In the genomic region with DNA sequence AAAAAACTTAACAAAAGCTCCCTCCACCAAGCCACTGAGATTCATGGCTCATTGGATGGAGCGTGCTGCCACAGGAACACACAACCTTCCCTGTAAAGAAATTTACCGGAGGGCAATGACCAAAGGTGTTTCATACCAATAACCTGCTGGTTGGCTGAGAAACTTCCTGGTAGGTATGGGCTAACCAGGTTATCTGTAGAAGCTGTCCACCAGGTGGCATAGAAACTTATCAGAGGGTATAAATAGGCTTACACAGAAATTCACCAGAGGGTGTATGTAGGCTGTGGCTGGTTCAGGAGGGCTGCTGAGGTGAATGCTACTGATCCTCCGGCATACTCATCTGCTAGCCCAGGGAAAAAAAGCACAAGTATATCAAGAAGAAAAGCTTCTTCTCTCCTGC, we compare ENCODE assay signal across 12 cellular contexts. TPM values are rescaled to one million over a fixed set of nuclear protein-coding genes. Genes with fewer than 3 reads are reported as not detected.
DNase-seq lines count a peak whose midpoint lies in the region; ATAC-seq and TF ChIP-seq lines count a peak whose summit lies in the region.
"Had no signal": no experiment of that assay in that cellular context is flagged by ENCODE, and none has a peak within 500 bp of the region (broad histone marks: within the 10 kb centered on the region; RNA-seq: fewer than 3 reads in every experiment).

No MANE protein-coding gene starts in this region.

- DNase-seq in natural killer cell: no peak
- no peak for DNase-seq in natural killer cell treated with Interleukin-12 subunit alpha and Interleukin-12 subunit beta and Interleukin-15 and Interleukin-18, amount 100 ng/mL, for 72 hours (ENCODE audit: low spot score)
- DNase-seq in Panc1 (ENCODE audit: low read depth, low spot score): no peak
- peak; percentile 42 for DNase-seq in iPS-NIHi11 (ENCODE audit: low spot score)
- DNase-seq in CD1c-positive myeloid dendritic cell (ENCODE audit: extremely low spot score): no peak
- DNase-seq in DMS79 treated with DMSO at 0.1 percent for 48 hours (lab: John Stamatoyannopoulos, UW): no peak
- no peak for DNase-seq in amygdala (lab: John Stamatoyannopoulos, UW)
- DNase-seq in osteocyte (ENCODE audit: extremely low spot score, unreplicated experiment): no peak
- DNase-seq: activated effector memory CD4-positive, alpha-beta T cell treated with anti-CD3 and anti-CD28 coated beads, Interleukin-2, amount 50 U/mL, for 16 hours; stimulated activated CD4-positive, alpha-beta T cell treated with anti-CD3 and anti-CD28 coated beads, Interleukin-2, amount 100 ng/mL, for 24 hours; T-helper 9 cell had no signal

- POLR2A ChIA-PET in Panc1 (lab: Charles Lee): no interaction called here

- H3K4me3 Mint-ChIP-seq in natural killer cell (no peak overlapping the region), osteocyte (ENCODE audit: unreplicated experiment) (no peak overlapping the region)
- H3K4me3 Mint-ChIP-seq in natural killer cell treated with Interleukin-12 subunit alpha and Interleukin-12 subunit beta and Interleukin-15 and Interleukin-18, amount 100 ng/mL, for 72 hours: no peak overlapping the region

- no peaks in the 10 kb centered on the region for H3K9me3 ChIP-seq in Panc1 (ENCODE audit: control insufficient read depth, insufficient read depth, low read depth, low read length)

- no peaks in the 10 kb centered on the region for H3K36me3 ChIP-seq in Panc1 (ENCODE audit: control insufficient read depth, insufficient read depth, low read length)

- no peaks in the 10 kb centered on the region for H3K9me3 Mint-ChIP-seq in natural killer cell
- H3K9me3 Mint-ChIP-seq in natural killer cell treated with Interleukin-12 subunit alpha and Interleukin-12 subunit beta and Interleukin-15 and Interleukin-18, amount 100 ng/mL, for 72 hours: no peaks in the 10 kb centered on the region
- H3K9me3 Mint-ChIP-seq in osteocyte (ENCODE audit: unreplicated experiment): peaks cover 5% of the 10 kb centered on the region

- H3K27ac ChIP-seq in Panc1 (ENCODE audit: low read length): no peak overlapping the region
- H3K27ac ChIP-seq: BLaER1 treated with 17β-estradiol and CSF1 and Interleukin-3, amounts not matched to agents 10 nM and 100 nM had no signal

- CTCF ChIA-PET in Panc1 (lab: Charles Lee): no interaction called here

- H3K4me1 Mint-ChIP-seq in natural killer cell (no peaks in the 10 kb centered on the region), osteocyte (ENCODE audit: unreplicated experiment) (no peaks in the 10 kb centered on the region)
- H3K4me1 Mint-ChIP-seq in natural killer cell treated with Interleukin-12 subunit alpha and Interleukin-12 subunit beta and Interleukin-15 and Interleukin-18, amount 100 ng/mL, for 72 hours (ENCODE audit: low read depth in 2 of 2): peaks cover 0 to 7% of the 10 kb centered on the region in 2 donors

- in situ Hi-C loops in Panc1 (cut with HindIII; ENCODE audit: low pct_unique_long_range_greater_than_20kb, low sequenced_read_pairs): no loop called here

- no peaks in the 10 kb centered on the region for H3K4me1 ChIP-seq in Panc1 (ENCODE audit: control insufficient read depth, insufficient read depth, low read length)
- H3K4me1 ChIP-seq: BLaER1 treated with 17β-estradiol and CSF1 and Interleukin-3, amounts not matched to agents 10 nM and 100 nM had no signal

- H3K27me3 Mint-ChIP-seq in natural killer cell (ENCODE audit: low read depth in 2 of 2) (no peaks in the 10 kb centered on the region), osteocyte (ENCODE audit: unreplicated experiment) (no peaks in the 10 kb centered on the region)
- no peaks in the 10 kb centered on the region for H3K27me3 Mint-ChIP-seq in natural killer cell treated with Interleukin-12 subunit alpha and Interleukin-12 subunit beta and Interleukin-15 and Interleukin-18, amount 100 ng/mL, for 72 hours

- no peaks in the 10 kb centered on the region for H3K27me3 ChIP-seq in Panc1 (ENCODE audit: control insufficient read depth, insufficient read depth, low read length)
- H3K27me3 ChIP-seq: BLaER1 treated with 17β-estradiol and CSF1 and Interleukin-3, amounts not matched to agents 10 nM and 100 nM had no signal

- TF ChIP-seq CTCF in natural killer cell (IDR thresholded peaks at IDR 0.05): no peak
- peak; percentile 42 for TF ChIP-seq CTCF in Panc1 (IDR thresholded peaks at IDR 0.05)
- TF ChIP-seq CTCF in osteocyte (IDR thresholded peaks at IDR 0.05): no peak

- intact Hi-C loops in natural killer cell (cut with micrococcal nuclease): loop anchor here (1.0 to 5.0 kb wide), 2 partner anchors 78 to 90 kb away; partner anchors contain the start of gene CRY1
- intact Hi-C loops in Panc1 (cut with micrococcal nuclease; ENCODE audit: unreplicated experiment): no loop called here

- no TSS peak for BruUV-seq in Panc1 (replicated peaks; lab: Mats Ljungman, UMichigan)

- peak; percentile 75 to 82 (median 79) for ATAC-seq in natural killer cell
- no peak for ATAC-seq in natural killer cell treated with Interleukin-12 subunit alpha and Interleukin-12 subunit beta and Interleukin-15 and Interleukin-18, amount 100 ng/mL, for 72 hours
- ATAC-seq in Panc1: peak; percentile 83

- H3K4me3 ChIP-seq in Panc1 (ENCODE audit: low read depth in 2 of 2, low read length in 2 of 2): no peak overlapping the region
- H3K4me3 ChIP-seq: BLaER1 treated with 17β-estradiol and CSF1 and Interleukin-3, amounts not matched to agents 10 nM and 100 nM had no signal

- H3K36me3 Mint-ChIP-seq in natural killer cell (no peaks in the 10 kb centered on the region), osteocyte (ENCODE audit: unreplicated experiment) (peaks cover 11% of the 10 kb centered on the region)
- H3K36me3 Mint-ChIP-seq in natural killer cell treated with Interleukin-12 subunit alpha and Interleukin-12 subunit beta and Interleukin-15 and Interleukin-18, amount 100 ng/mL, for 72 hours: no peaks in the 10 kb centered on the region

- H3K27ac Mint-ChIP-seq in natural killer cell (no peak overlapping the region), osteocyte (ENCODE audit: unreplicated experiment) (no peak overlapping the region)
- no peak overlapping the region for H3K27ac Mint-ChIP-seq in natural killer cell treated with Interleukin-12 subunit alpha and Interleukin-12 subunit beta and Interleukin-15 and Interleukin-18, amount 100 ng/mL, for 72 hours

RNA-seq across cellular contexts. Expression of gene MTERF2, which starts 27.1 kb away (rescaled TPM):
- total RNA-seq in natural killer cell (10 to 100 TPM; 12.5 to 24.0 (median 15.1) TPM), Panc1 (2021; ENCODE audit: unreplicated experiment) (10.9 TPM), osteocyte (12.1 and 12.5 TPM in 2 replicates)
- 1 to 10 TPM; 8.0 to 9.0 TPM for total RNA-seq in natural killer cell treated with Interleukin-12 subunit alpha and Interleukin-12 subunit beta and Interleukin-15 and Interleukin-18, amount 100 ng/mL, for 72 hours
- polyA plus RNA-seq in Panc1 (2012; ENCODE audit: insufficient read length): 10.5 TPM

RNA-seq across cellular contexts. Expression of gene TMEM263, which starts 58.3 kb away (rescaled TPM):
- total RNA-seq in natural killer cell (10 to 100 TPM; 24.1 to 37.5 (median 34.4) TPM), Panc1 (2021; ENCODE audit: unreplicated experiment) (35.0 TPM), osteocyte (96.1 and 105 TPM in 2 replicates)
- 10 to 100 TPM; 31.2 to 42.7 TPM for total RNA-seq in natural killer cell treated with Interleukin-12 subunit alpha and Interleukin-12 subunit beta and Interleukin-15 and Interleukin-18, amount 100 ng/mL, for 72 hours
- polyA plus RNA-seq in Panc1 (2012; ENCODE audit: insufficient read length): 21.3 TPM

Comparison
In these comparisons a context has a peak if more than half of its experiments do, and no peak if none do; other contexts are left out.
1. ATAC-seq: peak in natural killer cell (3 of 3) and Panc1 (single experiment); none in natural killer cell treated with Interleukin-12 subunit alpha and Interleukin-12 subunit beta and Interleukin-15 and Interleukin-18, amount 100 ng/mL, for 72 hours (0 of 2).